In the genomic region with DNA sequence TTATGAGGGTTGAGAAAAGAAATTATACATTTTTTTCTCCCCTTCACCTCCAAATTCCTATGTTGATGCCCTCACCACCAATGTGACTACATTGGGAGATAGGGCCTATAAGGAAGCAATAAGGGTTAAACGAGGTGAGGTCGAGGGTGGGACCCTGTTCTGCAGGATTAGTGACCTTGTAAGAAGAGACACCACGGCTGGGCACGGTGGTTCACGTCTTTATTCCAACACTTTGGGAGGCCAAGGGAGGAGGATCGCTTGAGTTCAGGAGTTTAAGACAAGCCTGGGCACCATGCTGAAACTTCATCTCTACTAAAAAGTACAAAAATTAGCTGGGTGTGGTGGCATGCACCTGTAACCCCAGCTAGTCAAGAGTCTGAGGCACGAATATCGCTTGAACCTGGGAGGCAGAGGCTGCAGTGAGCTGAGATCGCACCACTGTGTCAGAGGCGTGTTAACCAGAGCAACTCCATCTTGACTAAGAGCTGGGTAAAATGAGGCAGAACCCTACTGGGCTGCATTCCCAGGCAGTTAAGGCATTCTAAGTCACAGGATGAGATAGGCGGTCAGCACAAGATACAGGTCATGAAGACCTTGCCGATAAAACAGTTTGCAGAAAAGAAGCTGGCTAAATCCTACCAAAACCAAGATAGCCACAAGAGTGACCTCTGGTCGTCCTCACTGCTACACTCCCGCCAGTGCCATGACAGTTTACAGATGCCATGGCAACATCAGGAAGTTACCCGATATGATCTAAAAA, we compare ENCODE assay signal across 13 cellular contexts.
DNase-seq lines count a peak whose midpoint lies in the region; ATAC-seq and TF ChIP-seq lines count a peak whose summit lies in the region.
"Had no signal": no experiment of that assay in that cellular context is flagged by ENCODE, and none has a peak within 500 bp of the region (broad histone marks: within the 10 kb centered on the region; RNA-seq: fewer than 3 reads in every experiment).

No MANE protein-coding gene starts in this region.

- no peaks in the 10 kb centered on the region for H3K9me2 ChIP-seq in HCT116 (ENCODE audit: insufficient read depth)

- no peaks in the 10 kb centered on the region for H3K79me2 ChIP-seq in HCT116 (ENCODE audit: insufficient read depth, low read length)

- H3K9me3 ChIP-seq in HCT116 (ENCODE audit: control insufficient read depth in 1 of 2, insufficient read depth in 1 of 2, low read depth in 1 of 2, low read length in 2 of 2) (no peaks in the 10 kb centered on the region), ascending aorta (no peaks in the 10 kb centered on the region), gastrocnemius medialis (no peaks in the 10 kb centered on the region)
- H3K9me3 ChIP-seq: adrenal gland had no signal

- in situ Hi-C loops in gastrocnemius medialis (cut with MboI; ENCODE audit: low sequenced_read_pairs in 4 of 4): loop anchor here in 1 of 4 donors (5.0 kb wide), 1 partner anchor 95 kb away; a partner anchor contains a TSS

- TF ChIP-seq POLR2A in HCT116 (IDR thresholded peaks at IDR 0.05; ENCODE audit: borderline replicate concordance, extremely low read depth, insufficient read depth, insufficient read length): no peak
- TF ChIP-seq POLR2A in gastrocnemius medialis (IDR thresholded peaks at IDR 0.05): no peak

- H3K36me3 ChIP-seq in HCT116 (ENCODE audit: control insufficient read depth in 1 of 2, insufficient read depth in 2 of 2, low read length in 2 of 2) (no peaks in the 10 kb centered on the region), ascending aorta (no peaks in the 10 kb centered on the region), gastrocnemius medialis (no peaks in the 10 kb centered on the region)
- H3K36me3 ChIP-seq: adrenal gland, WERI-Rb-1 had no signal

- ATAC-seq in HCT116: no peak
- ATAC-seq in gastrocnemius medialis: peak in 1 of 2 donors; percentile 53
- ATAC-seq in activated T-helper 17 cell treated with anti-CD3 and anti-CD28 coated beads, Interleukin-2, amount 50 U/mL, for 72 hours (replicated peaks): no peak
- no peak for ATAC-seq in T-cell (replicated peaks in 1 of 4)
- ATAC-seq: effector memory CD8-positive, alpha-beta T cell; naive thymus-derived CD4-positive, alpha-beta T cell had no signal

- H3K27me3 ChIP-seq in HCT116 (ENCODE audit: insufficient read depth, low read length) (no peaks in the 10 kb centered on the region), ascending aorta (no peaks in the 10 kb centered on the region), gastrocnemius medialis (no peaks in the 10 kb centered on the region)
- H3K27me3 ChIP-seq: adrenal gland had no signal

- H3K27me3 Mint-ChIP-seq in activated T-helper 17 cell treated with anti-CD3 and anti-CD28 coated beads, Interleukin-2, amount 50 U/mL, for 72 hours: no peaks in the 10 kb centered on the region
- H3K27me3 Mint-ChIP-seq in T-cell: no peaks in the 10 kb centered on the region
- H3K27me3 Mint-ChIP-seq: effector memory CD8-positive, alpha-beta T cell; naive thymus-derived CD4-positive, alpha-beta T cell had no signal

- H3K4me3 Mint-ChIP-seq in activated T-helper 17 cell treated with anti-CD3 and anti-CD28 coated beads, Interleukin-2, amount 50 U/mL, for 72 hours: no peak overlapping the region
- H3K4me3 Mint-ChIP-seq in T-cell: no peak overlapping the region
- H3K4me3 Mint-ChIP-seq: CD8-positive, alpha-beta memory T cell; effector memory CD8-positive, alpha-beta T cell; naive thymus-derived CD4-positive, alpha-beta T cell had no signal

- no peak overlapping the region for H3K27ac Mint-ChIP-seq in activated T-helper 17 cell treated with anti-CD3 and anti-CD28 coated beads, Interleukin-2, amount 50 U/mL, for 72 hours
- peak overlapping the region in 1 of 2 donors; percentile 48 for H3K27ac Mint-ChIP-seq in T-cell

- no peak overlapping the region for H2AFZ ChIP-seq in HCT116 (ENCODE audit: low read depth, low read length, poor library complexity, severe bottlenecking)

- no peaks in the 10 kb centered on the region for H3K36me3 Mint-ChIP-seq in activated T-helper 17 cell treated with anti-CD3 and anti-CD28 coated beads, Interleukin-2, amount 50 U/mL, for 72 hours (ENCODE audit: low read depth)
- H3K36me3 Mint-ChIP-seq in T-cell: peaks cover 3% of the 10 kb centered on the region

- TF ChIP-seq CTCF in HCT116 (IDR thresholded peaks at IDR 0.05 in 2 of 3, conservative IDR thresholded peaks at IDR 0.05 in 1 of 3; ENCODE audit: borderline replicate concordance in 1 of 3, insufficient read depth in 1 of 3, low read depth in 2 of 3, low read length in 2 of 3) (no peak), ascending aorta (IDR thresholded peaks at IDR 0.05) (no peak), gastrocnemius medialis (IDR thresholded peaks at IDR 0.05 in 4 of 5, conservative IDR thresholded peaks at IDR 0.05 in 1 of 5) (no peak)

- peak overlapping the region; percentile 64 for H3K4me2 ChIP-seq in HCT116 (ENCODE audit: low read length)

- no peak overlapping the region for H3K9ac ChIP-seq in HCT116 (ENCODE audit: low read length)

- POLR2A ChIA-PET in HCT116 (lab: Charles Lee): interaction anchor here (0.7 kb wide), 1 partner anchor 93 kb away, joined by 3 read pairs; no protein-coding TSS in a partner anchor
- POLR2A ChIA-PET in T-cell (lab: Charles Lee): no interaction called here

- BruUV-seq in HCT116 (replicated peaks; lab: Mats Ljungman, UMichigan): no TSS peak

- RAD21 ChIA-PET in HCT116 (lab: Charles Lee; ENCODE audit: low non-redundant PET in 1 of 2, low total read pairs in 2 of 2, uncharacterized antibody in 2 of 2, unreplicated experiment in 2 of 2): no interaction called here

- intact Hi-C loops in HCT116 (cut with micrococcal nuclease): no loop called here
- intact Hi-C loops in ascending aorta (cut with DNase I): no loop called here
- intact Hi-C loops in gastrocnemius medialis (cut with DNase I; ENCODE audit: low total_unique reads): loop anchor here (1.0 kb wide), 1 partner anchor 19 kb away; no protein-coding TSS in a partner anchor

- DNase-seq in HCT116 (ENCODE audit: low read depth, low spot score): no peak
- DNase-seq in ascending aorta (ENCODE audit: low spot score in 2 of 2): no peak
- DNase-seq in foreskin melanocyte: peak; percentile 12
- no peak for DNase-seq in gastrocnemius medialis
- no peak for DNase-seq in activated T-cell treated with anti-CD3 and anti-CD28 coated beads, Interleukin-2, amount 50 U/mL, for 1 hour
- DNase-seq in NOMO-1 treated with dmso at 0.1 percent for 144 hours (lab: John Stamatoyannopoulos, UW; ENCODE audit: unreplicated experiment): no peak
- no peak for DNase-seq in T-cell
- DNase-seq: CD8-positive, alpha-beta memory T cell; effector memory CD8-positive, alpha-beta T cell; naive thymus-derived CD4-positive, alpha-beta T cell; WERI-Rb-1 had no signal

- H3K9me3 Mint-ChIP-seq in activated T-helper 17 cell treated with anti-CD3 and anti-CD28 coated beads, Interleukin-2, amount 50 U/mL, for 72 hours: peaks cover 4% of the 10 kb centered on the region
- H3K9me3 Mint-ChIP-seq in T-cell: peaks cover 3 to 5% (median 4%) of the 10 kb centered on the region in 3 donors
- H3K9me3 Mint-ChIP-seq: effector memory CD8-positive, alpha-beta T cell had no signal

- no peaks in the 10 kb centered on the region for H4K20me1 ChIP-seq in HCT116 (ENCODE audit: insufficient read depth)

- no peak for TF ChIP-seq RAD21 in HCT116 (IDR thresholded peaks at IDR 0.05; ENCODE audit: low read depth)

- H3K27ac ChIP-seq in HCT116 (ENCODE audit: low read depth, low read length): no peak overlapping the region
- peak overlapping the region; percentile 35 to 37 for H3K27ac ChIP-seq in ascending aorta
- H3K27ac ChIP-seq in gastrocnemius medialis: peak overlapping the region; percentile 77 to 88 (median 84)
- H3K27ac ChIP-seq: adrenal gland, WERI-Rb-1 had no signal

- H3K4me3 ChIP-seq in HCT116 (replicated peaks in 1 of 2; ENCODE audit: low read depth in 1 of 2, low read length in 2 of 2): peak overlapping the region; percentile 33 to 47
- peak overlapping the region; percentile 45 to 63 for H3K4me3 ChIP-seq in ascending aorta
- H3K4me3 ChIP-seq in gastrocnemius medialis: peak overlapping the region; percentile 52 to 69 (median 66)

- no peaks in the 10 kb centered on the region for H3K4me1 Mint-ChIP-seq in activated T-helper 17 cell treated with anti-CD3 and anti-CD28 coated beads, Interleukin-2, amount 50 U/mL, for 72 hours
- peaks cover 25 to 28% (median 28%) of the 10 kb centered on the region in 3 donors for H3K4me1 Mint-ChIP-seq in T-cell

- CTCF ChIA-PET in HCT116 (lab: Charles Lee) (interaction anchor here (2.1 kb wide), 1 partner anchor 97 kb away, joined by 6 read pairs; no protein-coding TSS in a partner anchor), T-cell (lab: Charles Lee) (no interaction called here)

- H3K4me1 ChIP-seq in HCT116 (ENCODE audit: control insufficient read depth in 1 of 2, insufficient read depth in 2 of 2, low read length in 2 of 2): peaks cover 0 to 27% of the 10 kb centered on the region in 2 experiments; a peak in 2 of 4 replicates
- peaks cover 5 to 20% of the 10 kb centered on the region in 2 donors for H3K4me1 ChIP-seq in ascending aorta
- H3K4me1 ChIP-seq in gastrocnemius medialis: peaks cover 0 to 7% of the 10 kb centered on the region in 2 donors

TF ChIP-seq in HCT116, 20 proteins besides CTCF, POLR2A, EP300 and RAD21:
- no peak for TF ChIP-seq CBX3 (IDR thresholded peaks at IDR 0.05; ENCODE audit: low read depth)
- TF ChIP-seq YY1 (IDR thresholded peaks at IDR 0.05; ENCODE audit: extremely low read depth, insufficient replicate concordance, low read depth, low read length): peak; percentile 23
